Comparison of ENCODE assay signal across 7 cellular contexts in the genomic region with DNA sequence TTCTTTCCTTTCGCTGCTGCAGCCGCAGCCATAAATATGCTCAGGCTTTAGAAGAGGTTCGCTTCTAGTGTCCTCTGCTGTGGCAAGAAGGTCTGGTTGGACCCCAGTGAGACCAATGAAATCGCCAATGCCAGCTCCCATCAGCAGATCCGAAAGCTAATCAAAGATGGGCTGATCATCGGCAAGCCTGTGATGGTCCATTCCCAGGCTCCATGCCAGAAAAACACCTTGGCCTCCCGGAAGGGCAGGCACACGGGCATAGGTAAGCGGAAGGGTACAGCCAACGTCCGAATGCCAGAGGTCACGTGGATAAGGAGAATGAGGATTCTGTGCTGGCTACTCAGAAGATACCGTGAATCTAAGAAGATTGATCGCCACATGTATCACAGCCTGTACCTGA. TPM values are rescaled to one million over a fixed set of nuclear protein-coding genes. Genes with fewer than 3 reads are reported as not detected.
"Had no signal": no experiment of that assay in that cellular context is flagged by ENCODE, and none has a peak within 500 bp of the region (broad histone marks: within the 10 kb centered on the region; RNA-seq: fewer than 3 reads in every experiment).

No MANE protein-coding gene starts in this region.

- H3K4me2 ChIP-seq: GM23338 had no signal

- H3K4me3 ChIP-seq: GM23338 had no signal

- DNase-seq: H9, HCEC 1CT had no signal

- FAIRE-seq: H1, H54, HTR-8/SVneo had no signal

- ATAC-seq: GM23338 had no signal

- H2AFZ ChIP-seq: GM23338 had no signal

RNA-seq across cellular contexts. Expression of a gene that starts 2.6 kb away (rescaled TPM):
- total RNA-seq: GM23338, H1, H9, HT-29 had no signal
- polyA plus RNA-seq: H1 had no signal

RNA-seq across cellular contexts. Expression of a gene that starts 28.0 kb away (rescaled TPM):
- total RNA-seq: GM23338 had no signal
